14 cellular contexts compared by ENCODE assay signal in genomic region chr5:60504342-60504741, GRCh38.
DNase-seq lines count a peak whose midpoint lies in the region; ATAC-seq and TF ChIP-seq lines count a peak whose summit lies in the region.
"Had no signal": no experiment of that assay in that cellular context is flagged by ENCODE, and none has a peak within 500 bp of the region (broad histone marks: within the 10 kb centered on the region; RNA-seq: fewer than 3 reads in every experiment).

No MANE protein-coding gene starts in this region.

- H3K27ac Mint-ChIP-seq in mesothelial cell of epicardium, result peak overlapping the region; percentile 85
- H3K27ac Mint-ChIP-seq in activated CD8-positive, alpha-beta memory T cell treated with anti-CD3 and anti-CD28 coated beads, Interleukin-2, amount 10 ng/mL, durations not matched to agents 7 days and 5 days, result no peak overlapping the region
- H3K27ac Mint-ChIP-seq: activated B cell treated with CpG ODN at 0.5 μM for 24 hours had no signal

- H3K36me3 Mint-ChIP-seq in mesothelial cell of epicardium, result no peaks in the 10 kb centered on the region
- no peaks in the 10 kb centered on the region for H3K36me3 Mint-ChIP-seq in activated CD8-positive, alpha-beta memory T cell treated with anti-CD3 and anti-CD28 coated beads, Interleukin-2, amount 10 ng/mL, durations not matched to agents 7 days and 5 days

- no peak overlapping the region for H3K27ac ChIP-seq in ascending aorta

- no peaks in the 10 kb centered on the region for H3K27me3 ChIP-seq in ascending aorta

- ATAC-seq in GM19023 (IDR thresholded peaks at IDR 0.05; ENCODE audit: unreplicated experiment) (peak; percentile 84), GM21723 (IDR thresholded peaks at IDR 0.05; ENCODE audit: unreplicated experiment) (peak; percentile 93), HG03139 (IDR thresholded peaks at IDR 0.05; ENCODE audit: unreplicated experiment) (peak; percentile 60), HG02970 (IDR thresholded peaks at IDR 0.05; ENCODE audit: low FRiP score, unreplicated experiment) (no peak)
- no peak for ATAC-seq in activated CD8-positive, alpha-beta memory T cell treated with anti-CD3 and anti-CD28 coated beads, Interleukin-2, amount 10 ng/mL, durations not matched to agents 7 days and 5 days
- ATAC-seq: left colon; stimulated activated naive CD8-positive, alpha-beta T cell treated with anti-CD3 and anti-CD28 coated beads, Interleukin-15, Interleukin-2, amounts not matched to agents 100 U/mL and 50 U/mL, for 24 hours had no signal

- no peak for DNase-seq in mesothelial cell of epicardium (ENCODE audit: low spot score in 2 of 2, unreplicated experiment in 2 of 2)
- DNase-seq in ascending aorta (ENCODE audit: low spot score in 2 of 2), result no peak
- no peak for DNase-seq in NCI-H526 (lab: John Stamatoyannopoulos, UW)
- no peak for DNase-seq in activated CD8-positive, alpha-beta memory T cell treated with anti-CD3 and anti-CD28 coated beads, Interleukin-2, amount 10 ng/mL, durations not matched to agents 7 days and 5 days
- DNase-seq: activated B cell treated with CpG ODN at 0.5 μM for 24 hours; left colon; NCI-H2171 treated with DMSO at 0.1 percent for 48 hours; SHP77; stimulated activated naive CD8-positive, alpha-beta T cell treated with anti-CD3 and anti-CD28 coated beads, Interleukin-15, Interleukin-2, amounts not matched to agents 100 U/mL and 50 U/mL, for 24 hours had no signal

- no peak for TF ChIP-seq CTCF in mesothelial cell of epicardium (IDR thresholded peaks at IDR 0.05; ENCODE audit: unreplicated experiment)
- TF ChIP-seq CTCF in ascending aorta (IDR thresholded peaks at IDR 0.05), result no peak

- H3K9me3 ChIP-seq in ascending aorta, result no peaks in the 10 kb centered on the region

- peaks cover 56% of the 10 kb centered on the region for H3K4me1 Mint-ChIP-seq in mesothelial cell of epicardium
- H3K4me1 Mint-ChIP-seq in activated CD8-positive, alpha-beta memory T cell treated with anti-CD3 and anti-CD28 coated beads, Interleukin-2, amount 10 ng/mL, durations not matched to agents 7 days and 5 days, result no peaks in the 10 kb centered on the region

- H3K4me3 ChIP-seq in ascending aorta, result no peak overlapping the region

- H3K4me1 ChIP-seq in ascending aorta, result no peaks in the 10 kb centered on the region

- H3K36me3 ChIP-seq in ascending aorta, result no peaks in the 10 kb centered on the region

- CTCF ChIA-PET in activated CD8-positive, alpha-beta memory T cell treated with anti-CD3 and anti-CD28 coated beads, Interleukin-2, amount 10 ng/mL, durations not matched to agents 7 days and 5 days (lab: Charles Lee), result no interaction called here

- H3K4me3 Mint-ChIP-seq in mesothelial cell of epicardium, result peak overlapping the region; percentile 7
- no peak overlapping the region for H3K4me3 Mint-ChIP-seq in activated CD8-positive, alpha-beta memory T cell treated with anti-CD3 and anti-CD28 coated beads, Interleukin-2, amount 10 ng/mL, durations not matched to agents 7 days and 5 days
- H3K4me3 Mint-ChIP-seq: activated B cell treated with CpG ODN at 0.5 μM for 24 hours had no signal

- no peaks in the 10 kb centered on the region for H3K27me3 Mint-ChIP-seq in mesothelial cell of epicardium (ENCODE audit: low read depth)
- H3K27me3 Mint-ChIP-seq in activated CD8-positive, alpha-beta memory T cell treated with anti-CD3 and anti-CD28 coated beads, Interleukin-2, amount 10 ng/mL, durations not matched to agents 7 days and 5 days, result no peaks in the 10 kb centered on the region
- H3K27me3 Mint-ChIP-seq: activated B cell treated with CpG ODN at 0.5 μM for 24 hours, IgD-negative memory B cell had no signal

- peaks cover 4% of the 10 kb centered on the region for H3K9me3 Mint-ChIP-seq in mesothelial cell of epicardium
- no peaks in the 10 kb centered on the region for H3K9me3 Mint-ChIP-seq in activated CD8-positive, alpha-beta memory T cell treated with anti-CD3 and anti-CD28 coated beads, Interleukin-2, amount 10 ng/mL, durations not matched to agents 7 days and 5 days (ENCODE audit: low read depth)
- H3K9me3 Mint-ChIP-seq: activated B cell treated with CpG ODN at 0.5 μM for 24 hours, IgD-negative memory B cell had no signal

- intact Hi-C loops in ascending aorta (cut with DNase I), result no loop called here

Comparison
In these comparisons a context has a peak if more than half of its experiments do, and no peak if none do; other contexts are left out.
1. ATAC-seq: peak in GM19023 (single experiment), GM21723 (single experiment) and HG03139 (single experiment); none in HG02970 (single experiment) and activated CD8-positive, alpha-beta memory T cell treated with anti-CD3 and anti-CD28 coated beads, Interleukin-2, amount 10 ng/mL, durations not matched to agents 7 days and 5 days (single experiment).